15 cellular contexts compared by ENCODE assay signal in the genomic region with DNA sequence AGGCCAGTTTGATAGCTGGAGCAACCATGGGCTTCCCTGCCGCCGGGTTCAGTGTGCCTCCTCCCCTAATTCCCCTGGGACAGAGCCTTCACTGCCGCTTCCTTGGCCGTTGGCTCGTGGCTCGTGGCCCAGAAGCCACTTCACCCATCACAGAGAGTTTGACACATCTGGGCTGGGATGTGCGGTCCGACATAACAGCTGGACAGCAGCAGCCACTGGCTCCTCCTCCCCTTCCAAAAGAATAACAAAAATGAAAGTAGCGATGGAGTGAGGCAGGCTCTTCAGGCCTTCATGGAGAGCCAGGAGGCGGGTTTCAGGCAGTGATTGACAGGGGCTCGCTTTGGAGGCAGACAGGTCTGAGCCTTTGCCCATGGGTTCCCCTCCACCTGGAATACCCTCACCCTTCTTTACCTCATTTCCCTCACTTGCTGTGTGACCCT. TPM values are rescaled to one million over a fixed set of nuclear protein-coding genes. Genes with fewer than 3 reads are reported as not detected.
A peak's percentile ranks its signal among the peaks of the same experiment; 100 is the strongest.
DNase-seq lines count a peak whose midpoint lies in the region; ATAC-seq and TF ChIP-seq lines count a peak whose summit lies in the region.
"Had no signal": no experiment of that assay in that cellular context is flagged by ENCODE, and none has a peak within 500 bp of the region (broad histone marks: within the 10 kb centered on the region; RNA-seq: fewer than 3 reads in every experiment).

No MANE protein-coding gene starts in this region.

- no peak overlapping the region for H3K4me3 Mint-ChIP-seq in natural killer cell treated with Interleukin-12 subunit alpha and Interleukin-12 subunit beta and Interleukin-15 and Interleukin-18, amount 100 ng/mL, for 72 hours
- H3K4me3 Mint-ChIP-seq: T-helper 1 cell treated with Interleukin-12 subunit alpha and Interleukin-12 subunit beta and Interleukin-4 antibody, amounts not matched to agents 30 μg/mL and 1 μg/mL, for 36 hours had no signal

- in situ Hi-C loops in gastrocnemius medialis (cut with MboI; ENCODE audit: low sequenced_read_pairs in 4 of 4), result no loop called here

- TF ChIP-seq CTCF in AG10803 (conservative IDR thresholded peaks at IDR 0.05; ENCODE audit: low read length) (no peak), heart left ventricle (IDR thresholded peaks at IDR 0.05) (no peak), gastrocnemius medialis (IDR thresholded peaks at IDR 0.05 in 4 of 5, conservative IDR thresholded peaks at IDR 0.05 in 1 of 5) (no peak)

- H3K79me2 ChIP-seq in mesendoderm (ENCODE audit: control insufficient read depth, insufficient read depth, low read length), result no peaks in the 10 kb centered on the region

- no peak overlapping the region for H3K27ac Mint-ChIP-seq in natural killer cell treated with Interleukin-12 subunit alpha and Interleukin-12 subunit beta and Interleukin-15 and Interleukin-18, amount 100 ng/mL, for 72 hours
- H3K27ac Mint-ChIP-seq: T-helper 1 cell treated with Interleukin-12 subunit alpha and Interleukin-12 subunit beta and Interleukin-4 antibody, amounts not matched to agents 30 μg/mL and 1 μg/mL, for 36 hours had no signal

- H3K4me3 ChIP-seq in AG10803 (ENCODE audit: low read length) (peak overlapping the region; percentile 44), heart left ventricle (peak overlapping the region in 7 of 12 donors; percentile 3 to 36 (median 21)), gastrocnemius medialis (no peak overlapping the region), mesendoderm (ENCODE audit: low read length) (no peak overlapping the region)
- H3K4me3 ChIP-seq: lung had no signal

- DNase-seq in AG10803 (ENCODE audit: low read depth) (peak; percentile 90), RPMI7951 (ENCODE audit: low read depth) (peak; percentile 66), heart left ventricle (peak in 4 of 5 donors; percentile 45 to 80 (median 76)), gastrocnemius medialis (peak in 1 of 2 donors; percentile 49), mucosa of gallbladder (ENCODE audit: low spot score) (no peak), mesendoderm (no peak), activated gamma-delta T cell treated with Interleukin-2 at 50 U/mL for 16 hours (no peak)
- no peak for DNase-seq in natural killer cell treated with Interleukin-12 subunit alpha and Interleukin-12 subunit beta and Interleukin-15 and Interleukin-18, amount 100 ng/mL, for 72 hours (ENCODE audit: low spot score)
- DNase-seq: activated CD4-positive, alpha-beta T cell treated with anti-CD3 and anti-CD28 coated beads, Interleukin-2, amount 50 U/mL, for 4 hours; glutamatergic neuron; GOT3; NCI-H1694 had no signal

- 39 to 70% (median 49%) methylated on average over 7 to 11 of the region's 11 CpGs for WGBS in heart left ventricle, 4 donors
- WGBS in mesendoderm (ENCODE audit: extremely low coverage, insufficient coverage, low lambda C conversion rate), result no CpG with 5 or more reads among the region's 11 CpGs

- intact Hi-C loops in heart left ventricle (cut with DNase I) (no loop called here), gastrocnemius medialis (cut with DNase I; ENCODE audit: low total_unique reads) (no loop called here)

- no peak overlapping the region for H2AK5ac ChIP-seq in mesendoderm (ENCODE audit: low read length)

- H4K8ac ChIP-seq in mesendoderm (ENCODE audit: low read depth, low read length), result no peak overlapping the region

- no peak overlapping the region for H3K9ac ChIP-seq in mesendoderm (ENCODE audit: low read length)

- H3K56ac ChIP-seq in mesendoderm (ENCODE audit: low read length), result no peak overlapping the region

- H3K4me2 ChIP-seq in mesendoderm (ENCODE audit: low read length), result no peak overlapping the region

- H3K4me1 ChIP-seq in heart left ventricle (peaks cover 0 to 45% (median 29%) of the 10 kb centered on the region in 12 donors), gastrocnemius medialis (peaks cover 0 to 6% of the 10 kb centered on the region in 2 donors), mesendoderm (ENCODE audit: control insufficient read depth, low read depth, low read length) (peaks cover 17% of the 10 kb centered on the region)

- no peaks in the 10 kb centered on the region for H3K79me1 ChIP-seq in mesendoderm (ENCODE audit: low read length)

- H2BK5ac ChIP-seq in mesendoderm (ENCODE audit: low read length), result no peak overlapping the region

- TF ChIP-seq POLR2A in heart left ventricle (IDR thresholded peaks at IDR 0.05) (no peak), gastrocnemius medialis (IDR thresholded peaks at IDR 0.05) (no peak)

- H3K4me1 Mint-ChIP-seq in natural killer cell treated with Interleukin-12 subunit alpha and Interleukin-12 subunit beta and Interleukin-15 and Interleukin-18, amount 100 ng/mL, for 72 hours (ENCODE audit: low read depth in 2 of 2), result no peaks in the 10 kb centered on the region

- no peaks in the 10 kb centered on the region for H3K9me3 ChIP-seq in heart left ventricle
- no peaks in the 10 kb centered on the region for H3K9me3 ChIP-seq in gastrocnemius medialis

- peak overlapping the region; percentile 20 to 73 (median 54) for H3K27ac ChIP-seq in heart left ventricle
- H3K27ac ChIP-seq in gastrocnemius medialis, result peak overlapping the region in 3 of 4 donors; percentile 1 to 52 (median 28)
- H3K27ac ChIP-seq in mesendoderm (ENCODE audit: low read depth, low read length), result no peak overlapping the region
- H3K27ac ChIP-seq: C4-2B had no signal

- H3K23ac ChIP-seq in mesendoderm (ENCODE audit: low read length), result no peak overlapping the region

- H3K36me3 Mint-ChIP-seq in natural killer cell treated with Interleukin-12 subunit alpha and Interleukin-12 subunit beta and Interleukin-15 and Interleukin-18, amount 100 ng/mL, for 72 hours, result no peaks in the 10 kb centered on the region

- no peak overlapping the region for H4K5ac ChIP-seq in mesendoderm (ENCODE audit: low read length)

- no peak overlapping the region for H3K18ac ChIP-seq in mesendoderm (ENCODE audit: low read length)

- H3K9me3 Mint-ChIP-seq in natural killer cell treated with Interleukin-12 subunit alpha and Interleukin-12 subunit beta and Interleukin-15 and Interleukin-18, amount 100 ng/mL, for 72 hours, result no peaks in the 10 kb centered on the region
- H3K9me3 Mint-ChIP-seq: T-helper 1 cell treated with Interleukin-12 subunit alpha and Interleukin-12 subunit beta and Interleukin-4 antibody, amounts not matched to agents 30 μg/mL and 1 μg/mL, for 36 hours had no signal

- H3K27me3 ChIP-seq in heart left ventricle (no peaks in the 10 kb centered on the region), gastrocnemius medialis (no peaks in the 10 kb centered on the region), mesendoderm (ENCODE audit: insufficient read depth, low read length, poor library complexity) (no peaks in the 10 kb centered on the region)

- peak; percentile 23 to 76 (median 58) for ATAC-seq in heart left ventricle
- ATAC-seq in gastrocnemius medialis, result peak; percentile 37 to 40
- no peak for ATAC-seq in natural killer cell treated with Interleukin-12 subunit alpha and Interleukin-12 subunit beta and Interleukin-15 and Interleukin-18, amount 100 ng/mL, for 72 hours

- H3K4ac ChIP-seq in mesendoderm (ENCODE audit: low read depth, low read length), result no peak overlapping the region

- peaks cover 13 to 20% of the 10 kb centered on the region in 2 donors for H3K27me3 Mint-ChIP-seq in natural killer cell treated with Interleukin-12 subunit alpha and Interleukin-12 subunit beta and Interleukin-15 and Interleukin-18, amount 100 ng/mL, for 72 hours

- no peaks in the 10 kb centered on the region for H3K36me3 ChIP-seq in heart left ventricle
- no peaks in the 10 kb centered on the region for H3K36me3 ChIP-seq in gastrocnemius medialis
- H3K36me3 ChIP-seq in mesendoderm (ENCODE audit: control insufficient read depth, insufficient read depth, low read length), result no peaks in the 10 kb centered on the region

- no peak overlapping the region for H2BK15ac ChIP-seq in mesendoderm (replicated peaks; ENCODE audit: low read depth)

- H2BK120ac ChIP-seq in mesendoderm (ENCODE audit: low read depth, low read length), result no peak overlapping the region

RNA-seq across cellular contexts. Expression of a gene that starts 8.2 kb away (rescaled TPM):
- 11.1 and 11.3 TPM in 2 replicates for total RNA-seq in RPMI7951 (2014; rRNA removed; shearing (Covaris generic))
- total RNA-seq in heart left ventricle (10 to 100 TPM; 15.5 to 31.9 (median 23.3) TPM), gastrocnemius medialis (under 1 TPM; 0.27 to 0.69 (median 0.57) TPM), mucosa of gallbladder (81.6 TPM)
- polyA plus RNA-seq in heart left ventricle, result 10 to 100 TPM in 1 of 2 donors, 1 to 10 TPM in 1; 7.4 to 30.9 TPM
- not detected for total RNA-seq in natural killer cell treated with Interleukin-12 subunit alpha and Interleukin-12 subunit beta and Interleukin-15 and Interleukin-18, amount 100 ng/mL, for 72 hours
- polyA plus RNA-seq in mesendoderm (2013, experiment 1 of 2), result 12.5 TPM
- polyA plus RNA-seq in mesendoderm (2013, experiment 2 of 2), result 13.8 TPM

Comparison
In these comparisons a context has a peak if more than half of its experiments do, and no peak if none do; other contexts are left out.
1. DNase-seq: peak in AG10803 (single experiment), RPMI7951 (single experiment) and heart left ventricle (4 of 5); none in mucosa of gallbladder (single experiment), natural killer cell treated with Interleukin-12 subunit alpha and Interleukin-12 subunit beta and Interleukin-15 and Interleukin-18, amount 100 ng/mL, for 72 hours (single experiment), mesendoderm (single experiment) and activated gamma-delta T cell treated with Interleukin-2 at 50 U/mL for 16 hours (single experiment).
2. H3K4me3 ChIP-seq: peak in AG10803 (single experiment) and heart left ventricle (7 of 12); none in gastrocnemius medialis (0 of 4) and mesendoderm (single experiment).
3. ATAC-seq: peak in heart left ventricle (4 of 4) and gastrocnemius medialis (2 of 2); none in natural killer cell treated with Interleukin-12 subunit alpha and Interleukin-12 subunit beta and Interleukin-15 and Interleukin-18, amount 100 ng/mL, for 72 hours (0 of 2).